Comparison of ENCODE assay signal across 8 cellular contexts in genomic region chr11:64803846-64804345, GRCh38. TPM values are rescaled to one million over a fixed set of nuclear protein-coding genes. Genes with fewer than 3 reads are reported as not detected.
DNase-seq lines count a peak whose midpoint lies in the region; ATAC-seq, FAIRE-seq and TF ChIP-seq lines count a peak whose summit lies in the region.

No MANE protein-coding gene starts in this region.

- H3K27me3 ChIP-seq in bronchial epithelial cell (ENCODE audit: control insufficient read depth, insufficient read depth, low read length) (no peaks in the 10 kb centered on the region), lung (ENCODE audit: control insufficient read depth, insufficient read depth) (no peaks in the 10 kb centered on the region), aorta (ENCODE audit: control insufficient read depth in 1 of 2, insufficient read depth in 2 of 2, low read length in 1 of 2) (no peaks in the 10 kb centered on the region)

- peaks cover 0 to 11% of the 10 kb centered on the region in 2 donors for H3K4me1 ChIP-seq in lung (ENCODE audit: control insufficient read depth in 2 of 2, insufficient read depth in 2 of 2, low read length in 2 of 2)
- H3K4me1 ChIP-seq in aorta (ENCODE audit: control insufficient read depth in 1 of 2, insufficient read depth in 2 of 2, low read length in 2 of 2), result no peaks in the 10 kb centered on the region

- WGBS in lung, 2 donors, result 41 to 47% methylated on average over 15 of the region's 15 CpGs
- WGBS in aorta, 2 donors, result 33 to 34% methylated on average over 15 of the region's 15 CpGs

- peak overlapping the region; percentile 88 for H3K27ac Mint-ChIP-seq in activated naive CD4-positive, alpha-beta T cell treated with anti-CD3 and anti-CD28 coated beads, Interleukin-2, amount 50 U/mL, for 24 hours

- H3K9me3 ChIP-seq in lung (ENCODE audit: control insufficient read depth in 2 of 2, insufficient read depth in 1 of 2, low read length in 1 of 2) (no peaks in the 10 kb centered on the region), aorta (ENCODE audit: control insufficient read depth, low read length) (no peaks in the 10 kb centered on the region)

- no peak for DNase-seq in activated naive CD4-positive, alpha-beta T cell treated with Interleukin-2 at 50 U/mL for 16 hours
- DNase-seq in bronchial epithelial cell (ENCODE audit: low read depth) (no peak), lung (ENCODE audit: low spot score) (no peak), aorta (no peak), NCI-H2029 (lab: John Stamatoyannopoulos, UW) (no peak), NCI-H82 treated with DMSO at 0.1 percent for 48 hours (lab: John Stamatoyannopoulos, UW; ENCODE audit: unreplicated experiment) (no peak), H4 (ENCODE audit: low spot score) (no peak)

- H3K4me3 Mint-ChIP-seq in activated naive CD4-positive, alpha-beta T cell treated with anti-CD3 and anti-CD28 coated beads, Interleukin-2, amount 50 U/mL, for 24 hours, result peak overlapping the region; percentile 86

- no peak for FAIRE-seq in bronchial epithelial cell (lab: Jason Lieb, UNC)

- ATAC-seq in lung (ENCODE audit: insufficient read depth, low FRiP score) (no peak), aorta (ENCODE audit: low FRiP score) (no peak)

- no peaks in the 10 kb centered on the region for H3K27me3 Mint-ChIP-seq in activated naive CD4-positive, alpha-beta T cell treated with anti-CD3 and anti-CD28 coated beads, Interleukin-2, amount 50 U/mL, for 24 hours

- H3K4me3 ChIP-seq in bronchial epithelial cell (ENCODE audit: low read depth, low read length) (peak overlapping the region; percentile 58), lung (no peak overlapping the region), aorta (ENCODE audit: low read length in 2 of 2) (peak overlapping the region; percentile 5 to 21)

- peaks cover 6% of the 10 kb centered on the region for H3K36me3 Mint-ChIP-seq in activated naive CD4-positive, alpha-beta T cell treated with anti-CD3 and anti-CD28 coated beads, Interleukin-2, amount 50 U/mL, for 24 hours

- intact Hi-C loops in aorta (cut with DNase I), result no loop called here

- peak overlapping the region; percentile 87 to 91 for H3K27ac ChIP-seq in lung (ENCODE audit: low read depth in 1 of 2, low read length in 1 of 2)
- peak overlapping the region; percentile 34 to 61 for H3K27ac ChIP-seq in aorta (ENCODE audit: low read depth in 1 of 2, low read length in 2 of 2)

- no peaks in the 10 kb centered on the region for H3K9me3 Mint-ChIP-seq in activated naive CD4-positive, alpha-beta T cell treated with anti-CD3 and anti-CD28 coated beads, Interleukin-2, amount 50 U/mL, for 24 hours

- H3K36me3 ChIP-seq in bronchial epithelial cell (ENCODE audit: control insufficient read depth, insufficient read depth, low read length) (peaks cover 13% of the 10 kb centered on the region), lung (ENCODE audit: control insufficient read depth in 2 of 2, insufficient read depth in 2 of 2, low read length in 2 of 2) (peaks cover 0 to 16% of the 10 kb centered on the region in 2 donors), aorta (ENCODE audit: control insufficient read depth in 1 of 2, insufficient read depth in 2 of 2, low read length in 1 of 2) (no peaks in the 10 kb centered on the region)

- no peak for TF ChIP-seq CTCF in bronchial epithelial cell (IDR thresholded peaks at IDR 0.05; ENCODE audit: insufficient read depth, low read length, severe bottlenecking)
- no peak for TF ChIP-seq CTCF in lung (IDR thresholded peaks at IDR 0.05; ENCODE audit: control extremely low read depth, extremely low read depth)

- peaks cover 36% of the 10 kb centered on the region for H3K4me1 Mint-ChIP-seq in activated naive CD4-positive, alpha-beta T cell treated with anti-CD3 and anti-CD28 coated beads, Interleukin-2, amount 50 U/mL, for 24 hours

RNA-seq across cellular contexts. Expression of gene MAP4K2, which starts 0.9 kb away (rescaled TPM):
- 6.8 and 7.0 TPM in 2 replicates for total RNA-seq in bronchial epithelial cell
- total RNA-seq in lung, result 10 to 100 TPM; 23.3 to 41.8 TPM
- polyA plus RNA-seq in lung, result 10 to 100 TPM; 15.0 to 24.3 TPM
- total RNA-seq in aorta, result 10 to 100 TPM; 10.7 to 11.5 TPM
- polyA plus RNA-seq in aorta, result 10 to 100 TPM in 1 of 2 donors, 1 to 10 TPM in 1; 5.4 to 29.6 TPM
- total RNA-seq in H4 (2014; rRNA removed; shearing (Covaris generic)), result 18.0 and 40.9 TPM in 2 replicates

RNA-seq across cellular contexts. Expression of gene MEN1, which starts 6.5 kb away (rescaled TPM):
- total RNA-seq in bronchial epithelial cell (5.5 and 8.3 TPM in 2 replicates), lung (10 to 100 TPM; 18.8 to 24.9 TPM), aorta (10 to 100 TPM; 14.5 to 18.0 TPM)
- polyA plus RNA-seq in lung (10 to 100 TPM; 15.0 to 18.5 TPM), aorta (10 to 100 TPM in 1 of 2 donors, 1 to 10 TPM in 1; 9.1 to 18.8 TPM)
- 8.9 and 10.6 TPM in 2 replicates for total RNA-seq in H4 (2014; rRNA removed; shearing (Covaris generic))

RNA-seq across cellular contexts. Expression of gene SF1, which starts 25.6 kb away (rescaled TPM):
- total RNA-seq in bronchial epithelial cell, result 44.5 and 59.3 TPM in 2 replicates
- 100 to 1,000 TPM; 196 to 213 TPM for total RNA-seq in lung
- polyA plus RNA-seq in lung, result 10 to 100 TPM; 76.2 to 97.8 TPM
- 100 to 1,000 TPM; 267 to 322 TPM for total RNA-seq in aorta
- polyA plus RNA-seq in aorta, result 100 to 1,000 TPM in 1 of 2 donors, 10 to 100 TPM in 1; 46.6 to 136 TPM
- total RNA-seq in H4 (2014; rRNA removed; shearing (Covaris generic)), result 79.6 and 94.1 TPM in 2 replicates

RNA-seq across cellular contexts. Expression of gene CDC42BPG, which starts 40.6 kb away (rescaled TPM):
- total RNA-seq in bronchial epithelial cell, result 16.6 and 23.0 TPM in 2 replicates
- total RNA-seq in lung, result 10 to 100 TPM; 11.2 to 23.5 TPM
- polyA plus RNA-seq in lung, result 1 to 10 TPM; 7.1 to 10.0 TPM
- 1 to 10 TPM in 1 of 2 donors, under 1 TPM in 1; 0.29 to 1.2 TPM for total RNA-seq in aorta
- 1 to 10 TPM in 1 of 2 donors, under 1 TPM in 1; 0.56 to 6.0 TPM for polyA plus RNA-seq in aorta
- 0.02 TPM in 1 of 2 replicates, not detected in the other for total RNA-seq in H4 (2014; rRNA removed; shearing (Covaris generic))

RNA-seq across cellular contexts. Expression of gene PYGM, which starts 44.1 kb away (rescaled TPM):
- total RNA-seq in bronchial epithelial cell (0.26 and 0.51 TPM in 2 replicates), lung (1 to 10 TPM; 3.7 to 3.8 TPM), aorta (10 to 100 TPM; 11.5 to 12.9 TPM)
- polyA plus RNA-seq in lung (1 to 10 TPM; 1.2 TPM), aorta (10 to 100 TPM in 1 of 2 donors, 1 to 10 TPM in 1; 1.9 to 12.5 TPM)
- total RNA-seq in H4 (2014; rRNA removed; shearing (Covaris generic)), result 0.25 TPM in 1 of 2 replicates, not detected in the other
